ENCODE assay signal across 19 cellular contexts in the genomic region with DNA sequence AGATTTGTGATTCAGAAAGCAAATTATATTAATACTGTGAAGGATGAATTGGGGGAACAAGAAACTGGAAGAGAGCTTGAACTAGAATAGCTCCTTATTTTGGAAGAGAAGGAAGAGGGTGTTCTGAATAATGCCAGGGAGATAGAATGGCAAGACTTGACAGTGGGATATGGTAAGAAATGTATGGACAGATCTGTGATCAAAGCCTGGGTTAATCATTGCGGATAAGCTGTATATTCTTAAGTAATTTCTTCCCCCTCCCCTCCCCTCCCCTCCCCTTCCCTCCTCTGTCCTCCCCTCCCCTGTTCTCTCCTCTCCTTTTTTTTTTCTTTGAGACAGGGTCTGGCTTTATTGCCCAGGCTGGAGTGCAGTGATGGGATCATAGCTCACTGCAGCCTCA. TPM values are rescaled to one million over a fixed set of nuclear protein-coding genes. Genes with fewer than 3 reads are reported as not detected.
DNase-seq lines count a peak whose midpoint lies in the region; ATAC-seq, FAIRE-seq and TF ChIP-seq lines count a peak whose summit lies in the region.
"Had no signal": no experiment of that assay in that cellular context is flagged by ENCODE, and none has a peak within 500 bp of the region (broad histone marks: within the 10 kb centered on the region; RNA-seq: fewer than 3 reads in every experiment).

No MANE protein-coding gene starts in this region.

- POLR2A ChIA-PET in A549 (lab: Yijun Ruan, JAX), result interaction anchor here (0.6 kb wide), 1 partner anchor 150 kb away, joined by 4 read pairs; no protein-coding TSS in a partner anchor
- POLR2A ChIA-PET in CD4-positive, alpha-beta T cell (lab: Charles Lee), result interaction anchor here (1.4 kb wide), 1 partner anchor 10 kb away, joined by 7 read pairs; a partner anchor contains a TSS
- POLR2A ChIA-PET in IMR-90 (lab: Charles Lee; ENCODE audit: unreplicated experiment), result no interaction called here

- H3K27ac ChIP-seq in A549 (peak overlapping the region; percentile 73 to 80; a peak in 4 of 6 replicates), IMR-90 (ENCODE audit: insufficient read depth, low read length) (no peak overlapping the region)
- no peak overlapping the region for H3K27ac ChIP-seq in CD4-positive, alpha-beta T cell (ENCODE audit: low read depth, low read length)
- H3K27ac ChIP-seq: BLaER1, C4-2B had no signal

- BruUV-seq in IMR-90 (replicated peaks; lab: Mats Ljungman, UMichigan), result no TSS peak

- TF ChIP-seq RAD21 in A549 (conservative IDR thresholded peaks at IDR 0.05 in 1 of 2, IDR thresholded peaks at IDR 0.05 in 1 of 2) (no peak), IMR-90 (IDR thresholded peaks at IDR 0.05; ENCODE audit: low read length) (no peak)

- ATAC-seq in A549, result no peak
- no peak for ATAC-seq in CD4-positive, alpha-beta T cell (ENCODE audit: poor library complexity)
- ATAC-seq in IMR-90 (ENCODE audit: low read depth), result no peak

- no peak overlapping the region for H2AK9ac ChIP-seq in IMR-90 (replicated peaks; ENCODE audit: low read depth, low read length, poor library complexity)

- H3K9ac ChIP-seq in IMR-90 (ENCODE audit: low read depth, low read length), result no peak overlapping the region
- H3K9ac ChIP-seq: BLaER1 had no signal

- no peak overlapping the region for H4K5ac ChIP-seq in IMR-90 (ENCODE audit: low read depth, low read length)

- H3K4ac ChIP-seq in IMR-90 (ENCODE audit: low read depth, low read length), result no peak overlapping the region

- H2BK20ac ChIP-seq in IMR-90 (ENCODE audit: low read depth, low read length), result no peak overlapping the region

- no peak overlapping the region for H3K18ac ChIP-seq in IMR-90 (ENCODE audit: low read depth, low read length)

- H2BK5ac ChIP-seq in IMR-90 (ENCODE audit: low read depth, low read length, poor library complexity, severe bottlenecking), result no peak overlapping the region

- in situ Hi-C loops in IMR-90 (cut with MboI; ENCODE audit: low sequenced_read_pairs), result no loop called here

- H3K14ac ChIP-seq in IMR-90 (replicated peaks; ENCODE audit: low read depth, low read length), result no peak overlapping the region

- FAIRE-seq in A549 (lab: Jason Lieb, UNC), result no peak
- FAIRE-seq: G401.6, GM12892 had no signal

- no peak for TF ChIP-seq POLR2A in A549 (IDR thresholded peaks at IDR 0.05; ENCODE audit: low read length)
- no peak for TF ChIP-seq POLR2A in IMR-90 (IDR thresholded peaks at IDR 0.05; ENCODE audit: low read depth, low read length)

- TF ChIP-seq EP300 in A549 (IDR thresholded peaks at IDR 0.05), result no peak

- no peaks in the 10 kb centered on the region for H3K27me3 ChIP-seq in CD4-positive, alpha-beta T cell (ENCODE audit: control insufficient read depth, insufficient read depth, low read length)
- no peaks in the 10 kb centered on the region for H3K27me3 ChIP-seq in IMR-90 (ENCODE audit: control insufficient read depth, insufficient read depth, low read length)
- H3K27me3 ChIP-seq: BLaER1 had no signal

- 100% methylated on average over 1 of the region's 1 CpG for WGBS in A549 (ENCODE audit: missing lambda C conversion rate)
- no CpG with 5 or more reads among the region's 1 CpG for WGBS in IMR-90 (ENCODE audit: extremely low coverage in 2 of 2, insufficient read length in 1 of 2), 2 experiments

- H4K91ac ChIP-seq in IMR-90 (ENCODE audit: insufficient read depth, low read depth, low read length), result no peak overlapping the region

- H3K4me3 Mint-ChIP-seq in CD4-positive, alpha-beta T cell, result no peak overlapping the region
- no peak overlapping the region for H3K4me3 Mint-ChIP-seq in mesothelial cell of epicardium
- H3K4me3 Mint-ChIP-seq: B cell; CD8-positive, alpha-beta memory T cell had no signal

- peaks cover 28% of the 10 kb centered on the region for H3K4me1 ChIP-seq in A549
- H3K4me1 ChIP-seq in IMR-90 (ENCODE audit: control insufficient read depth, insufficient read depth, low read length), result peaks cover 5% of the 10 kb centered on the region
- H3K4me1 ChIP-seq: BLaER1 had no signal

- no peaks in the 10 kb centered on the region for H3K36me3 ChIP-seq in IMR-90 (ENCODE audit: control insufficient read depth, insufficient read depth, low read length)
- H3K36me3 ChIP-seq: BLaER1 had no signal

- no peak overlapping the region for H3K56ac ChIP-seq in IMR-90 (ENCODE audit: extremely low read depth, insufficient read depth, low read length)

- H3K4me2 ChIP-seq in A549, result no peak overlapping the region
- H3K4me2 ChIP-seq in IMR-90 (ENCODE audit: low read depth, low read length), result no peak overlapping the region
- H3K4me2 ChIP-seq: BLaER1 had no signal

- H3K4me3 ChIP-seq in A549, result no peak overlapping the region
- no peak overlapping the region for H3K4me3 ChIP-seq in IMR-90 (ENCODE audit: insufficient read depth, low read depth, low read length)
- H3K4me3 ChIP-seq: BLaER1 had no signal

- CTCF ChIA-PET in A549 (lab: Yijun Ruan, JAX), result no interaction called here
- CTCF ChIA-PET in CD4-positive, alpha-beta T cell (lab: Charles Lee), result interaction anchor here (0.6 to 0.7 kb wide), 2 partner anchors 34 to 98 kb away, joined by 3 read pairs; no protein-coding TSS in a partner anchor
- CTCF ChIA-PET in IMR-90 (lab: Yijun Ruan, JAX), result interaction anchor here (0.7 kb wide), 1 partner anchor 53 kb away, joined by 3 read pairs; no protein-coding TSS in a partner anchor

- no peak overlapping the region for H2BK120ac ChIP-seq in IMR-90 (ENCODE audit: low read depth, low read length)

- no peak overlapping the region for H4K8ac ChIP-seq in IMR-90 (ENCODE audit: low read depth in 2 of 2, low read length in 2 of 2)

- H3K27me3 Mint-ChIP-seq in CD4-positive, alpha-beta T cell, result no peaks in the 10 kb centered on the region
- no peaks in the 10 kb centered on the region for H3K27me3 Mint-ChIP-seq in mesothelial cell of epicardium (ENCODE audit: low read depth)

- peaks cover 2% of the 10 kb centered on the region for H3K9me3 Mint-ChIP-seq in CD4-positive, alpha-beta T cell
- H3K9me3 Mint-ChIP-seq in mesothelial cell of epicardium, result peaks cover 7% of the 10 kb centered on the region

- H2AFZ ChIP-seq in IMR-90 (replicated peaks; ENCODE audit: low read length, poor library complexity), result no peak overlapping the region

- DNase-seq in A549 (ENCODE audit: low read depth in 1 of 2, low spot score in 1 of 2) (no peak), IMR-90 (no peak), mesothelial cell of epicardium (ENCODE audit: low spot score in 2 of 2, unreplicated experiment in 2 of 2) (no peak), ureter (ENCODE audit: low spot score) (no peak), COR-L47 (lab: John Stamatoyannopoulos, UW) (no peak), glomerular visceral epithelial cell (ENCODE audit: extremely low spot score) (no peak)
- no peak for DNase-seq in CD4-positive, alpha-beta T cell
- DNase-seq: CD4-positive, CD25-positive, alpha-beta regulatory T cell; CD8-positive, alpha-beta memory T cell; DMS153; DND-41; GOT3; H7; HCEC 1CT had no signal

- H3K9me1 ChIP-seq in IMR-90 (ENCODE audit: insufficient read depth, low read length), result no peaks in the 10 kb centered on the region

- TF ChIP-seq CTCF in A549 (IDR thresholded peaks at IDR 0.05), result no peak
- TF ChIP-seq CTCF in CD4-positive, alpha-beta T cell (IDR thresholded peaks at IDR 0.05), result no peak
- TF ChIP-seq CTCF in IMR-90 (conservative IDR thresholded peaks at IDR 0.05; ENCODE audit: low read depth, low read length), result no peak
- no peak for TF ChIP-seq CTCF in mesothelial cell of epicardium (IDR thresholded peaks at IDR 0.05; ENCODE audit: unreplicated experiment)

- no peak overlapping the region for H2AK5ac ChIP-seq in IMR-90 (ENCODE audit: low read depth, low read length)

- dilution Hi-C loops in IMR-90 (cut with HindIII; ENCODE audit: low sequenced_read_pairs, unreplicated experiment), result no loop called here

- no peak overlapping the region for H3K23ac ChIP-seq in IMR-90 (ENCODE audit: low read depth, low read length)

- peak overlapping the region; percentile 68 for H3K27ac Mint-ChIP-seq in CD4-positive, alpha-beta T cell
- H3K27ac Mint-ChIP-seq in mesothelial cell of epicardium, result peak overlapping the region; percentile 8
- H3K27ac Mint-ChIP-seq: B cell had no signal

- no peaks in the 10 kb centered on the region for H3K36me3 Mint-ChIP-seq in CD4-positive, alpha-beta T cell (ENCODE audit: low read depth)
- no peaks in the 10 kb centered on the region for H3K36me3 Mint-ChIP-seq in mesothelial cell of epicardium
- H3K36me3 Mint-ChIP-seq: CD4-positive, CD25-positive, alpha-beta regulatory T cell; CD8-positive, alpha-beta memory T cell had no signal

- H4K20me1 ChIP-seq in IMR-90 (ENCODE audit: insufficient read depth, low read length), result no peaks in the 10 kb centered on the region
- H4K20me1 ChIP-seq: BLaER1 had no signal

- intact Hi-C loops in CD4-positive, alpha-beta T cell (cut with DNase I, micrococcal nuclease), result no loop called here
- intact Hi-C loops in IMR-90 (cut with micrococcal nuclease), result no loop called here

- peaks cover 11% of the 10 kb centered on the region for H3K9me3 ChIP-seq in A549
- H3K9me3 ChIP-seq in CD4-positive, alpha-beta T cell (ENCODE audit: control insufficient read depth, low read length), result no peaks in the 10 kb centered on the region
- 0 out of 2 replicates have a peak, but pooled peaks cover 2% of the 10 kb centered on the region for H3K9me3 ChIP-seq in IMR-90 (ENCODE audit: control insufficient read depth, insufficient read depth, low read length)

- no peaks in the 10 kb centered on the region for H3K79me1 ChIP-seq in IMR-90 (ENCODE audit: low read depth in 1 of 2, low read length in 2 of 2)

- peaks cover 45% of the 10 kb centered on the region for H3K4me1 Mint-ChIP-seq in CD4-positive, alpha-beta T cell (ENCODE audit: low read depth)
- H3K4me1 Mint-ChIP-seq in mesothelial cell of epicardium, result peaks cover 19% of the 10 kb centered on the region

- peak overlapping the region; percentile 56; the same call in 1 of the 3 replicates for H2BK15ac ChIP-seq in IMR-90 (ENCODE audit: low read depth, low read length)

TF ChIP-seq in A549, 52 proteins besides CTCF, POLR2A, EP300 and RAD21 (continues in another document):
- TF ChIP-seq KDM1A (IDR thresholded peaks at IDR 0.05; ENCODE audit: low read depth) (no peak), JUNB (IDR thresholded peaks at IDR 0.05) (no peak), GATA3 (IDR thresholded peaks at IDR 0.05; ENCODE audit: borderline replicate concordance) (no peak)

TF ChIP-seq in IMR-90, 13 proteins besides CTCF, POLR2A, EP300 and RAD21 (continues in another document):
- TF ChIP-seq BHLHE40 (IDR thresholded peaks at IDR 0.05; ENCODE audit: low read depth, low read length) (no peak), CHD1 (IDR thresholded peaks at IDR 0.05; ENCODE audit: low read depth, low read length) (no peak)

RNA-seq across cellular contexts. Expression of a gene that starts 10.1 kb away (rescaled TPM):
- polyA plus RNA-seq in A549 (2011; rRNA removed), result 183 and 198 TPM in 2 replicates
- polyA plus RNA-seq in A549 (2012; cell fraction: cytosol; rRNA removed), result 12.5 and 13.6 TPM in 2 replicates
- 5.4 and 9.5 TPM in 2 replicates for polyA plus RNA-seq in A549 (2012; cell fraction: nucleus; rRNA removed)
- 45.1 to 53.9 TPM (median 46.2 TPM) in 3 replicates for polyA plus RNA-seq in A549 (2017; fragmentation: RNase III; extraction: RNeasy Plus Mini Kit Qiagen cat#74134 plus additional on column Dnase treatment)
- polyA minus RNA-seq in A549 (2011; rRNA and poly(A)+ RNA removed), result 135 and 145 TPM in 2 replicates
- 100 to 1,000 TPM; 377 to 404 TPM for total RNA-seq in CD4-positive, alpha-beta T cell
- 506 and 533 TPM in 2 replicates for total RNA-seq in IMR-90 (2012; rRNA removed)
- 90.6 and 93.1 TPM in 2 replicates for polyA plus RNA-seq in IMR-90 (2012; rRNA removed)
- 8.4 and 8.7 TPM in 2 replicates for polyA plus RNA-seq in IMR-90 (2012; cell fraction: cytosol; rRNA removed)
- 3.7 and 44.6 TPM in 2 replicates for polyA plus RNA-seq in IMR-90 (2012; cell fraction: nucleus; rRNA removed; ENCODE audit: low replicate concordance)
- 373 to 381 TPM (median 374 TPM) in 3 replicates for total RNA-seq in mesothelial cell of epicardium
- total RNA-seq in ureter, result 255 TPM

Comparison
In these comparisons a context has a peak if more than half of its experiments do, and no peak if none do; other contexts are left out.
1. H3K27ac ChIP-seq: peak in A549 (2 of 2); none in CD4-positive, alpha-beta T cell (single experiment) and IMR-90 (single experiment).